9 cellular contexts compared by ENCODE assay signal in genomic region chr15:28096720-28097431, GRCh38. TPM values are rescaled to one million over a fixed set of nuclear protein-coding genes. Genes with fewer than 3 reads are reported as not detected.
DNase-seq lines count a peak whose midpoint lies in the region; ATAC-seq lines count a peak whose summit lies in the region.
"Had no signal": no experiment of that assay in that cellular context is flagged by ENCODE, and none has a peak within 500 bp of the region (broad histone marks: within the 10 kb centered on the region; RNA-seq: fewer than 3 reads in every experiment).

No MANE protein-coding gene starts in this region.

- H3K9me3 Mint-ChIP-seq in activated T-cell treated with anti-CD3 and anti-CD28 coated beads, Interleukin-2, amount 50 U/mL, for 4 hours = no peaks in the 10 kb centered on the region

- no peaks in the 10 kb centered on the region for H3K36me3 Mint-ChIP-seq in activated T-cell treated with anti-CD3 and anti-CD28 coated beads, Interleukin-2, amount 50 U/mL, for 4 hours (ENCODE audit: insufficient read depth)

- H3K4me1 ChIP-seq in iPS-15b (ENCODE audit: control insufficient read depth, insufficient read depth, low read length) = peaks cover 2% of the 10 kb centered on the region
- peaks cover 18 to 34% (median 34%) of the 10 kb centered on the region in 3 donors for H3K4me1 ChIP-seq in skeletal muscle tissue (ENCODE audit: control insufficient read depth in 3 of 3, insufficient read depth in 3 of 3, low read length in 3 of 3)

- H3K9me3 ChIP-seq in iPS-15b (ENCODE audit: control insufficient read depth, insufficient read depth, low read length) (no peaks in the 10 kb centered on the region), skeletal muscle tissue (ENCODE audit: control insufficient read depth in 3 of 3, low read length in 3 of 3) (no peaks in the 10 kb centered on the region)

- H3K4me1 Mint-ChIP-seq in activated T-cell treated with anti-CD3 and anti-CD28 coated beads, Interleukin-2, amount 50 U/mL, for 4 hours (ENCODE audit: low read depth) = peaks cover 42% of the 10 kb centered on the region

- H3K4me3 Mint-ChIP-seq in activated T-cell treated with anti-CD3 and anti-CD28 coated beads, Interleukin-2, amount 50 U/mL, for 4 hours = peak overlapping the region; percentile 83

- peaks cover 76% of the 10 kb centered on the region for H3K27me3 Mint-ChIP-seq in activated T-cell treated with anti-CD3 and anti-CD28 coated beads, Interleukin-2, amount 50 U/mL, for 4 hours (ENCODE audit: low read depth)

- no peak overlapping the region for H3K9ac ChIP-seq in iPS-15b (ENCODE audit: low read depth, low read length)
- peak overlapping the region in 2 of 3 donors; percentile 53 to 84 for H3K9ac ChIP-seq in skeletal muscle tissue (ENCODE audit: low read depth in 1 of 3, low read length in 3 of 3)

- ATAC-seq in GM21576 (IDR thresholded peaks at IDR 0.05; ENCODE audit: unreplicated experiment) (peak; percentile 5), GM21390 (IDR thresholded peaks at IDR 0.05; ENCODE audit: unreplicated experiment) (no peak), GM18873 (IDR thresholded peaks at IDR 0.05; ENCODE audit: low FRiP score, unreplicated experiment) (no peak)
- peak in 1 of 2 donors; percentile 2 for ATAC-seq in activated T-cell treated with anti-CD3 and anti-CD28 coated beads, Interleukin-2, amount 50 U/mL, for 4 hours

- H3K27ac ChIP-seq in skeletal muscle tissue (ENCODE audit: low read depth, low read length) = no peak overlapping the region
- H3K27ac ChIP-seq: HL-60 had no signal

- H3K27me3 ChIP-seq in iPS-15b (ENCODE audit: control insufficient read depth, insufficient read depth, low read length) = peaks cover 92% of the 10 kb centered on the region
- peaks cover 58 to 71% (median 66%) of the 10 kb centered on the region in 3 donors for H3K27me3 ChIP-seq in skeletal muscle tissue (ENCODE audit: control insufficient read depth in 3 of 3, insufficient read depth in 3 of 3, low read length in 3 of 3)

- no peak for DNase-seq in activated T-cell treated with anti-CD3 and anti-CD28 coated beads, Interleukin-2, amount 50 U/mL, for 4 hours
- DNase-seq in mucosa of gallbladder (ENCODE audit: low spot score) (no peak), SHP77 treated with DMSO at 0.1 percent for 48 hours (lab: John Stamatoyannopoulos, UW) (no peak)

- H3K4me3 ChIP-seq in iPS-15b (ENCODE audit: low read depth, low read length) (peak overlapping the region; percentile 65), skeletal muscle tissue (ENCODE audit: low read length in 3 of 3) (peak overlapping the region; percentile 72 to 84 (median 79))

- no peaks in the 10 kb centered on the region for H3K36me3 ChIP-seq in iPS-15b (ENCODE audit: control insufficient read depth, insufficient read depth, low read length)
- H3K36me3 ChIP-seq in skeletal muscle tissue (ENCODE audit: control insufficient read depth in 3 of 3, insufficient read depth in 3 of 3, low read length in 3 of 3) = no peaks in the 10 kb centered on the region

RNA-seq across cellular contexts. Expression of gene OCA2, which starts 2.2 kb away (rescaled TPM):
- total RNA-seq in activated T-cell treated with anti-CD3 and anti-CD28 coated beads, Interleukin-2, amount 50 U/mL, for 4 hours = not detected
- 5.7 TPM for total RNA-seq in skeletal muscle tissue
- total RNA-seq in mucosa of gallbladder = not detected
